In the genomic region with DNA sequence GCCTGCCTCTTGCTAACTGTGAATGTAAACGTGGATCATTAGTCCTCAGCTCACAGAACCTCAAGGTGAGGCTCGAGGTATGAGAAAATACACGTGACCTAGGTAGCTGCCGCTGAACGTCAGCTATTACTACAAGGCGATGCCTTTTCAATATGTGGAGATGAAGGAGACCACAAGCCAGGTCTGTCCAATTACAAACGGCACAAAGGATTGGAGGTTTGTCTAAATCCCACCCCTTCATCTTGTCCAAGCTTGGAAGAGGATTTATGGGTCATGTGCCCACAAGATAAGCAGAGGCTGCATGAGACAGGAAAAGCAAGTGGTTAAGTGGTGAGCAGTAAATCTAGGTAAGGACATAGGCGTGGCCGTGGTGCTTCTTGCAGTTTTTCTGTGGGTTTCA, we compare ENCODE assay signal across 1 cellular context.
TF ChIP-seq lines count a peak whose summit lies in the region.

No MANE protein-coding gene starts in this region.

TF ChIP-seq in GM23338, 12 proteins besides CTCF, POLR2A, EP300 and RAD21 (continued from another document):
- TF ChIP-seq ZNF462 (CRISPR knock-in tag; IDR thresholded peaks at IDR 0.05), result no peak
- TF ChIP-seq, protein P1, sequence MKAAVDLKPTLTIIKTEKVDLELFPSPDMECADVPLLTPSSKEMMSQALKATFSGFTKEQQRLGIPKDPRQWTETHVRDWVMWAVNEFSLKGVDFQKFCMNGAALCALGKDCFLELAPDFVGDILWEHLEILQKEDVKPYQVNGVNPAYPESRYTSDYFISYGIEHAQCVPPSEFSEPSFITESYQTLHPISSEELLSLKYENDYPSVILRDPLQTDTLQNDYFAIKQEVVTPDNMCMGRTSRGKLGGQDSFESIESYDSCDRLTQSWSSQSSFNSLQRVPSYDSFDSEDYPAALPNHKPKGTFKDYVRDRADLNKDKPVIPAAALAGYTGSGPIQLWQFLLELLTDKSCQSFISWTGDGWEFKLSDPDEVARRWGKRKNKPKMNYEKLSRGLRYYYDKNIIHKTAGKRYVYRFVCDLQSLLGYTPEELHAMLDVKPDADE (IDR thresholded peaks at IDR 0.05), result no peak
- no peak for TF ChIP-seq ZNF114 (CRISPR knock-in tag; IDR thresholded peaks at IDR 0.05)
- TF ChIP-seq REST (IDR thresholded peaks at IDR 0.05; ENCODE audit: unreplicated experiment), result no peak
- TF ChIP-seq ZNF331 (CRISPR knock-in tag; IDR thresholded peaks at IDR 0.05; ENCODE audit: low read depth), result no peak
- no peak for TF ChIP-seq NANOG (IDR thresholded peaks at IDR 0.05; ENCODE audit: borderline replicate concordance)
- TF ChIP-seq STAT1 (IDR thresholded peaks at IDR 0.05; ENCODE audit: unreplicated experiment), result no peak
- no peak for TF ChIP-seq JUNB (IDR thresholded peaks at IDR 0.05; ENCODE audit: unreplicated experiment)
- no peak for TF ChIP-seq EZH2phosphoT487 (IDR thresholded peaks at IDR 0.05; ENCODE audit: unreplicated experiment)
- TF ChIP-seq POLR2AphosphoS5 (IDR thresholded peaks at IDR 0.05; ENCODE audit: low read depth), result no peak
- TF ChIP-seq CREB1 (CRISPR knock-in tag; IDR thresholded peaks at IDR 0.05; ENCODE audit: low read depth), result no peak
